12 cellular contexts compared by ENCODE assay signal in genomic region chr19:1841209-1841924, GRCh38. TPM values are rescaled to one million over a fixed set of nuclear protein-coding genes. Genes with fewer than 3 reads are reported as not detected.
DNase-seq lines count a peak whose midpoint lies in the region; ATAC-seq and TF ChIP-seq lines count a peak whose summit lies in the region.
"Had no signal": no experiment of that assay in that cellular context is flagged by ENCODE, and none has a peak within 500 bp of the region (broad histone marks: within the 10 kb centered on the region; RNA-seq: fewer than 3 reads in every experiment).

No MANE protein-coding gene starts in this region.

- peak overlapping the region; percentile 95 for H3K27ac Mint-ChIP-seq in nephron progenitor cell
- H3K27ac Mint-ChIP-seq: activated CD4-positive, alpha-beta T cell treated with anti-CD3 and anti-CD28 coated beads, Interleukin-2, amount 10 ng/mL, durations not matched to agents 24 days and 14 days had no signal

- H3K4me1 ChIP-seq in heart right ventricle: peaks cover 15 to 94% (median 86%) of the 10 kb centered on the region in 9 donors
- no peaks in the 10 kb centered on the region for H3K4me1 ChIP-seq in fibroblast of lung (ENCODE audit: control insufficient read depth, extremely low read depth, insufficient read depth, low read length)
- H3K4me1 ChIP-seq in uterus: peaks cover 0 to 40% of the 10 kb centered on the region in 2 donors

- no peaks in the 10 kb centered on the region for H4K20me1 ChIP-seq in fibroblast of lung (ENCODE audit: control insufficient read depth, extremely low read depth, insufficient read depth, low read length)

- H3K36me3 Mint-ChIP-seq in nephron progenitor cell (ENCODE audit: low read depth): no peaks in the 10 kb centered on the region

- intact Hi-C loops in heart right ventricle (cut with DNase I): no loop called here
- intact Hi-C loops in Right ventricle myocardium superior (cut with DNase I): no loop called here
- intact Hi-C loops in uterus (cut with DNase I; ENCODE audit: low total_unique reads): no loop called here

- no peak for TF ChIP-seq POLR2A in uterus (IDR thresholded peaks at IDR 0.05)

- peak overlapping the region in 9 of 10 donors; percentile 53 to 84 (median 77) for H3K27ac ChIP-seq in heart right ventricle
- peak overlapping the region; percentile 50 for H3K27ac ChIP-seq in fibroblast of lung (ENCODE audit: insufficient read depth, low read length)
- H3K27ac ChIP-seq in uterus: peak overlapping the region; percentile 41 to 56

- peaks cover 90% of the 10 kb centered on the region for H3K79me2 ChIP-seq in fibroblast of lung (ENCODE audit: control insufficient read depth, insufficient read depth, low read length)

- no peak overlapping the region for H2AFZ ChIP-seq in fibroblast of lung (ENCODE audit: low read length)

- H3K9ac ChIP-seq in fibroblast of lung (ENCODE audit: insufficient read depth, low read length): peak overlapping the region; percentile 37

- H3K9me3 ChIP-seq in heart right ventricle: no peaks in the 10 kb centered on the region
- no peaks in the 10 kb centered on the region for H3K9me3 ChIP-seq in fibroblast of lung (ENCODE audit: control insufficient read depth, insufficient read depth, low read depth, low read length)
- no peaks in the 10 kb centered on the region for H3K9me3 ChIP-seq in uterus

- no peaks in the 10 kb centered on the region for H3K9me3 Mint-ChIP-seq in nephron progenitor cell
- H3K9me3 Mint-ChIP-seq: activated CD4-positive, alpha-beta T cell treated with anti-CD3 and anti-CD28 coated beads, Interleukin-2, amount 10 ng/mL, durations not matched to agents 24 days and 14 days had no signal

- H3K27me3 ChIP-seq in heart right ventricle: no peaks in the 10 kb centered on the region
- H3K27me3 ChIP-seq in fibroblast of lung (ENCODE audit: control insufficient read depth, insufficient read depth, low read length): no peaks in the 10 kb centered on the region
- H3K27me3 ChIP-seq in uterus: no peaks in the 10 kb centered on the region

- ATAC-seq in heart right ventricle: peak in 6 of 8 donors; percentile 3 to 29 (median 18)
- no peak for ATAC-seq in Right ventricle myocardium superior (ENCODE audit: poor library complexity)
- ATAC-seq in GM21447 (IDR thresholded peaks at IDR 0.05; ENCODE audit: unreplicated experiment): no peak

- no peak overlapping the region for H3K4me2 ChIP-seq in fibroblast of lung (ENCODE audit: extremely low read depth, insufficient read depth, low read length)

- peak overlapping the region; percentile 36 for H3K4me3 Mint-ChIP-seq in nephron progenitor cell
- H3K4me3 Mint-ChIP-seq: activated CD4-positive, alpha-beta T cell treated with anti-CD3 and anti-CD28 coated beads, Interleukin-2, amount 10 ng/mL, durations not matched to agents 24 days and 14 days had no signal

- TF ChIP-seq CTCF in heart right ventricle (IDR thresholded peaks at IDR 0.05) (no peak), fibroblast of lung (conservative IDR thresholded peaks at IDR 0.05 in 1 of 2, IDR thresholded peaks at IDR 0.05 in 1 of 2; ENCODE audit: low read depth in 1 of 2, low read length in 2 of 2) (no peak), nephron progenitor cell (IDR thresholded peaks at IDR 0.05) (no peak), uterus (IDR thresholded peaks at IDR 0.05) (no peak)

- DNase-seq in heart right ventricle: no peak
- DNase-seq in Right ventricle myocardium superior: no peak
- no peak for DNase-seq in fibroblast of lung (ENCODE audit: low read depth in 2 of 2)
- DNase-seq in nephron progenitor cell: no peak
- DNase-seq in uterus: no peak
- DNase-seq in inferior parietal cortex (ENCODE audit: extremely low spot score): no peak
- no peak for DNase-seq in ecto neural progenitor cell (ENCODE audit: low spot score)
- DNase-seq: ACHN; activated CD4-positive, alpha-beta T cell treated with anti-CD3 and anti-CD28 coated beads, Interleukin-2, amount 10 ng/mL, durations not matched to agents 24 days and 14 days; NCI-H2171; OCI-M1 had no signal

- peaks cover 53% of the 10 kb centered on the region for H3K4me1 Mint-ChIP-seq in nephron progenitor cell

- H3K4me3 ChIP-seq in heart right ventricle (peak overlapping the region in 9 of 10 donors; percentile 22 to 55 (median 49)), fibroblast of lung (replicated peaks in 1 of 4; ENCODE audit: control extremely low read depth in 1 of 4, insufficient read depth in 1 of 4, low read depth in 3 of 4, low read length in 4 of 4) (peak overlapping the region in 1 of 4 experiments; percentile 17), uterus (no peak overlapping the region)

- peaks cover 0 to 33% (median 0%) of the 10 kb centered on the region in 9 donors for H3K36me3 ChIP-seq in heart right ventricle
- H3K36me3 ChIP-seq in fibroblast of lung (ENCODE audit: control insufficient read depth, insufficient read depth, low read length): peaks cover 9% of the 10 kb centered on the region
- H3K36me3 ChIP-seq in uterus: no peaks in the 10 kb centered on the region

- no peaks in the 10 kb centered on the region for H3K27me3 Mint-ChIP-seq in nephron progenitor cell (ENCODE audit: low read depth, poor library complexity)
- H3K27me3 Mint-ChIP-seq: activated CD4-positive, alpha-beta T cell treated with anti-CD3 and anti-CD28 coated beads, Interleukin-2, amount 10 ng/mL, durations not matched to agents 24 days and 14 days had no signal

- 49 to 64% methylated on average over 35 of the region's 35 CpGs for WGBS in heart right ventricle, 2 donors

RNA-seq across cellular contexts. Expression of gene REXO1, which starts 6.9 kb away (rescaled TPM):
- total RNA-seq in heart right ventricle (10 to 100 TPM; 13.1 to 20.1 (median 16.5) TPM), Right ventricle myocardium superior (13.6 TPM), fibroblast of lung (4.1 and 6.8 TPM in 2 replicates), uterus (10 to 100 TPM in 2 of 4 donors, 1 to 10 TPM in 2; 1.5 to 67.4 (median 25.1) TPM)
- polyA plus RNA-seq in heart right ventricle (10 to 100 TPM; 13.1 to 20.6 TPM), fibroblast of lung (6.1 and 12.0 TPM in 2 replicates)
- 12.0 and 20.9 TPM in 2 replicates for polyA plus RNA-seq in fibroblast of lung (2012)
- 39.0 and 40.1 TPM in 2 replicates for polyA minus RNA-seq in fibroblast of lung (ENCODE audit: low replicate concordance)

RNA-seq across cellular contexts. Expression of gene KLF16, which starts 22.0 kb away (rescaled TPM):
- total RNA-seq in heart right ventricle (10 to 100 TPM in 4 of 10 donors, 1 to 10 TPM in 6; 5.0 to 13.4 (median 7.6) TPM), Right ventricle myocardium superior (6.2 TPM), fibroblast of lung (3.9 and 6.9 TPM in 2 replicates), uterus (10 to 100 TPM in 1 of 4 donors, 1 to 10 TPM in 1, under 1 TPM in 1, not detected in 1; 0.26 to 17.7 (median 3.9) TPM)
- polyA plus RNA-seq in heart right ventricle (1 to 10 TPM; 4.0 to 8.6 TPM), fibroblast of lung (4.2 and 5.0 TPM in 2 replicates)
- polyA plus RNA-seq in fibroblast of lung (2012): 12.9 and 21.2 TPM in 2 replicates
- polyA minus RNA-seq in fibroblast of lung (ENCODE audit: low replicate concordance): 5.8 and 6.4 TPM in 2 replicates

RNA-seq across cellular contexts. Expression of gene ATP8B3, which starts 29.3 kb away (rescaled TPM):
- total RNA-seq in heart right ventricle (1 to 10 TPM in 2 of 10 donors, under 1 TPM in 8; 0.13 to 3.4 (median 0.48) TPM), Right ventricle myocardium superior (0.46 TPM), fibroblast of lung (1.3 and 3.0 TPM in 2 replicates), uterus (1 to 10 TPM in 3 of 4 donors, not detected in 1; 1.0 to 3.3 (median 1.7) TPM)
- polyA plus RNA-seq in heart right ventricle (1 to 10 TPM in 1 of 2 donors, under 1 TPM in 1; 0.80 to 1.3 TPM), fibroblast of lung (2.3 and 3.5 TPM in 2 replicates)
- polyA plus RNA-seq in fibroblast of lung (2012): 2.2 and 2.6 TPM in 2 replicates
- 3.9 and 6.0 TPM in 2 replicates for polyA minus RNA-seq in fibroblast of lung (ENCODE audit: low replicate concordance)

RNA-seq across cellular contexts. Expression of gene ABHD17A, which starts 43.9 kb away (rescaled TPM):
- total RNA-seq in heart right ventricle: 10 to 100 TPM; 45.1 to 68.0 (median 57.0) TPM
- 100 to 1,000 TPM in 1 of 2 donors, 10 to 100 TPM in 1; 93.6 to 185 TPM for polyA plus RNA-seq in heart right ventricle
- total RNA-seq in Right ventricle myocardium superior: 55.7 TPM
- 59.1 and 74.5 TPM in 2 replicates for total RNA-seq in fibroblast of lung
- polyA plus RNA-seq in fibroblast of lung: 23.0 and 25.8 TPM in 2 replicates
- polyA plus RNA-seq in fibroblast of lung (2012): 38.3 and 53.8 TPM in 2 replicates
- polyA minus RNA-seq in fibroblast of lung (ENCODE audit: low replicate concordance): 18.9 and 29.3 TPM in 2 replicates
- 100 to 1,000 TPM in 1 of 4 donors, 10 to 100 TPM in 3; 33.8 to 142 (median 63.7) TPM for total RNA-seq in uterus

Comparison
In these comparisons a context has a peak if more than half of its experiments do, and no peak if none do; other contexts are left out.
1. ATAC-seq: peak in heart right ventricle (6 of 8); none in Right ventricle myocardium superior (single experiment) and GM21447 (single experiment).
2. H3K4me3 ChIP-seq: peak in heart right ventricle (9 of 10); none in uterus (0 of 2).
3. Peak in every context shown above with its lines, with median percentiles within 50 percentile points of each other: H3K27ac ChIP-seq.